ENCODE assay signal across 17 cellular contexts in the genomic region with DNA sequence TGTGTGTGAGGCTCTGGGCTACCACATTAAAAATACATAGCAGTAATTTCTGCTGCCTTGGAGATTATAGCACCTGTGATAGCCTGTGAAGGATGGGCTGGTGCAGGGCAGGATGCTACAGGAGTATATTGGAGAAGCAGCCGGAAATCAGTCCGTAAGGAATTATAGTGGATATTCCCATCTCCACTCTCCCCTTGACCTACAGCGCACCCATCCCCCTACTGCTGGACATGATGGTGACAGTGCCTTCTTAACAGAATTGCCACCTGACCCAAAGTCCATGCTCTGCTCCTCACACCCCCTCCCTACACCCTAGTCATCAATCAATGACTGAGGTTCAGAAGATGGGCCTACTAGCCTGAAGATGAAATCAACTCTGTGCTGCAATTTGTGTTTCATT.
DNase-seq lines count a peak whose midpoint lies in the region; ATAC-seq, FAIRE-seq and TF ChIP-seq lines count a peak whose summit lies in the region.
"Had no signal": no experiment of that assay in that cellular context is flagged by ENCODE, and none has a peak within 500 bp of the region (broad histone marks: within the 10 kb centered on the region; RNA-seq: fewer than 3 reads in every experiment).

No MANE protein-coding gene starts in this region.

- H3K18ac ChIP-seq in H1 (ENCODE audit: extremely low read depth, low read length) = no peak overlapping the region
- no peak overlapping the region for H3K18ac ChIP-seq in mesendoderm (ENCODE audit: low read length)

- H2BK15ac ChIP-seq in H1 (ENCODE audit: low read length) (no peak overlapping the region), mesendoderm (replicated peaks; ENCODE audit: low read depth) (no peak overlapping the region)

- H3K23ac ChIP-seq in H1 (ENCODE audit: insufficient read length) (no peak overlapping the region), mesendoderm (ENCODE audit: low read length) (peak overlapping the region; percentile 60)

- 0 out of 2 replicates have a peak overlapping the region, but pooled peaks have one; percentile 77 for H2BK12ac ChIP-seq in H1 (ENCODE audit: low read depth, low read length)

- no peaks in the 10 kb centered on the region for H3K36me3 Mint-ChIP-seq in WTC11
- H3K36me3 Mint-ChIP-seq in activated naive CD4-positive, alpha-beta T cell treated with anti-CD3 and anti-CD28 coated beads for 36 hours (ENCODE audit: low read depth) = no peaks in the 10 kb centered on the region
- H3K36me3 Mint-ChIP-seq in effector memory CD8-positive, alpha-beta T cell (ENCODE audit: insufficient read depth) = no peaks in the 10 kb centered on the region
- H3K36me3 Mint-ChIP-seq: CD4-positive, alpha-beta memory T cell; IgD-negative memory B cell had no signal

- FAIRE-seq in H1 (lab: Jason Lieb, UNC) = no peak
- FAIRE-seq: A549, GM12878, GM19239 had no signal

- peak overlapping the region; percentile 47 for H2BK120ac ChIP-seq in H1 (replicated peaks; ENCODE audit: low read depth, low read length)
- no peak overlapping the region for H2BK120ac ChIP-seq in mesendoderm (ENCODE audit: low read depth, low read length)

- H3K4ac ChIP-seq in H1 (replicated peaks; ENCODE audit: insufficient read length, low read depth, low read length) = no peak overlapping the region
- H3K4ac ChIP-seq in mesendoderm (ENCODE audit: low read depth, low read length) = no peak overlapping the region

- H3K27me3 Mint-ChIP-seq in WTC11 (ENCODE audit: low read depth) = no peaks in the 10 kb centered on the region
- H3K27me3 Mint-ChIP-seq in activated naive CD4-positive, alpha-beta T cell treated with anti-CD3 and anti-CD28 coated beads for 36 hours (ENCODE audit: low read depth) = peaks cover 2% of the 10 kb centered on the region
- H3K27me3 Mint-ChIP-seq in effector memory CD8-positive, alpha-beta T cell = no peaks in the 10 kb centered on the region
- H3K27me3 Mint-ChIP-seq: CD4-positive, alpha-beta memory T cell; IgD-negative memory B cell had no signal

- no peaks in the 10 kb centered on the region for H3K9me3 ChIP-seq in H1 (ENCODE audit: insufficient read depth in 2 of 2, low read depth in 1 of 2, low read length in 1 of 2)
- H3K9me3 ChIP-seq: A549, BE2C had no signal

- TF ChIP-seq CTCF in WTC11 (IDR thresholded peaks at IDR 0.05) (no peak), H1 (IDR thresholded peaks at IDR 0.05; ENCODE audit: control extremely low read depth in 1 of 3, insufficient read depth in 1 of 3, low read depth in 1 of 3, low read length in 3 of 3) (no peak)

- no peak overlapping the region for H3K56ac ChIP-seq in H1 (replicated peaks; ENCODE audit: insufficient read length, low read depth, low read length)
- no peak overlapping the region for H3K56ac ChIP-seq in mesendoderm (ENCODE audit: low read length)

- H4K8ac ChIP-seq in H1 (ENCODE audit: extremely low read depth, insufficient read depth, low read length) (no peak overlapping the region), mesendoderm (ENCODE audit: low read depth, low read length) (no peak overlapping the region)

- H3K9ac ChIP-seq in H1 (replicated peaks in 1 of 4; ENCODE audit: extremely low read depth in 1 of 4, low read depth in 3 of 4, low read length in 3 of 4) (no peak overlapping the region), mesendoderm (ENCODE audit: low read length) (no peak overlapping the region)

- H2BK5ac ChIP-seq in H1 (ENCODE audit: low read depth, low read length) (peak overlapping the region; percentile 80; the same call in 1 of the 2 replicates), mesendoderm (ENCODE audit: low read length) (no peak overlapping the region)

- H3K79me2 ChIP-seq in H1 (ENCODE audit: control insufficient read depth in 1 of 2, insufficient read depth in 2 of 2, low read length in 2 of 2) (no peaks in the 10 kb centered on the region), mesendoderm (ENCODE audit: control insufficient read depth, insufficient read depth, low read length) (no peaks in the 10 kb centered on the region)

- H3K27me3 ChIP-seq in H1 (replicated peaks in 1 of 4; ENCODE audit: control insufficient read depth in 3 of 4, extremely low read depth in 1 of 4, insufficient read depth in 3 of 4, low read length in 3 of 4) = no peaks in the 10 kb centered on the region
- H3K27me3 ChIP-seq in mesendoderm (ENCODE audit: insufficient read depth, low read length, poor library complexity) = no peaks in the 10 kb centered on the region
- H3K27me3 ChIP-seq: BE2C had no signal

- H3K9me3 Mint-ChIP-seq in WTC11 = peaks cover 5% of the 10 kb centered on the region
- H3K9me3 Mint-ChIP-seq in activated naive CD4-positive, alpha-beta T cell treated with anti-CD3 and anti-CD28 coated beads for 36 hours = no peaks in the 10 kb centered on the region
- peaks cover 0 to 4% of the 10 kb centered on the region in 2 donors for H3K9me3 Mint-ChIP-seq in effector memory CD8-positive, alpha-beta T cell
- H3K9me3 Mint-ChIP-seq: CD4-positive, alpha-beta memory T cell had no signal

- H3K27ac ChIP-seq in H1 (ENCODE audit: low read depth, low read length) (no peak overlapping the region), mesendoderm (ENCODE audit: low read depth, low read length) (no peak overlapping the region)
- H3K27ac ChIP-seq: A549, C4-2B had no signal

- WGBS in H1 (ENCODE audit: extremely low coverage in 1 of 2, insufficient coverage in 1 of 2, insufficient read length in 1 of 2, insufficient replicate concordance in 2 of 2, low coverage in 1 of 2, low lambda C conversion rate in 2 of 2, missing lambda C conversion rate in 1 of 2), 2 experiments = 91% methylated on average over 3 of the region's 3 CpGs; no CpG with 5 or more reads in 1 of the 2 experiments
- no CpG with 5 or more reads among the region's 3 CpGs for WGBS in mesendoderm (ENCODE audit: extremely low coverage, insufficient coverage, low lambda C conversion rate)

- H3K27ac Mint-ChIP-seq in WTC11 = peak overlapping the region; percentile 74
- no peak overlapping the region for H3K27ac Mint-ChIP-seq in activated naive CD4-positive, alpha-beta T cell treated with anti-CD3 and anti-CD28 coated beads for 36 hours
- no peak overlapping the region for H3K27ac Mint-ChIP-seq in effector memory CD8-positive, alpha-beta T cell
- H3K27ac Mint-ChIP-seq: CD4-positive, alpha-beta memory T cell; HFFc6; IgD-negative memory B cell had no signal

- H2AFZ ChIP-seq in H1 (ENCODE audit: low read length) = peak overlapping the region; percentile 41; the same call in 1 of the 2 replicates

- H3K36me3 ChIP-seq in H1 (ENCODE audit: control insufficient read depth in 2 of 4, insufficient read depth in 4 of 4, low read length in 3 of 4) (no peaks in the 10 kb centered on the region), mesendoderm (ENCODE audit: control insufficient read depth, insufficient read depth, low read length) (no peaks in the 10 kb centered on the region)
- H3K36me3 ChIP-seq: BE2C had no signal

- H3K4me1 Mint-ChIP-seq in WTC11 = peaks cover 50% of the 10 kb centered on the region
- no peaks in the 10 kb centered on the region for H3K4me1 Mint-ChIP-seq in activated naive CD4-positive, alpha-beta T cell treated with anti-CD3 and anti-CD28 coated beads for 36 hours (ENCODE audit: low read depth)
- H3K4me1 Mint-ChIP-seq in effector memory CD8-positive, alpha-beta T cell (ENCODE audit: low read depth in 2 of 2) = no peaks in the 10 kb centered on the region
- H3K4me1 Mint-ChIP-seq: CD4-positive, alpha-beta memory T cell; IgD-negative memory B cell had no signal

- H3K14ac ChIP-seq in H1 (ENCODE audit: insufficient read length) = no peak overlapping the region

- H3K4me1 ChIP-seq in H1 (replicated peaks in 1 of 4; ENCODE audit: control insufficient read depth in 3 of 4, insufficient read depth in 4 of 4, low read length in 3 of 4) = peaks cover 0 to 5% (median 2%) of the 10 kb centered on the region in 4 experiments; a peak in 4 of 7 replicates
- peaks cover 6% of the 10 kb centered on the region for H3K4me1 ChIP-seq in mesendoderm (ENCODE audit: control insufficient read depth, low read depth, low read length)
- H3K4me1 ChIP-seq: A549 had no signal

- DNase-seq in WTC11 (ENCODE audit: low spot score) (no peak), H1 (ENCODE audit: low read depth in 1 of 2, low spot score in 2 of 2) (no peak), mesendoderm (no peak), NCI-H1105 treated with DMSO at 0.1 percent for 48 hours (lab: John Stamatoyannopoulos, UW) (no peak)
- DNase-seq in activated naive CD4-positive, alpha-beta T cell treated with anti-CD3 and anti-CD28 coated beads for 36 hours = no peak
- no peak for DNase-seq in effector memory CD8-positive, alpha-beta T cell
- DNase-seq: BE2C; CD4-positive, alpha-beta memory T cell; DMS79; HCEC 1CT; HFFc6 had no signal

- no peak overlapping the region for H3K4me3 Mint-ChIP-seq in WTC11
- no peak overlapping the region for H3K4me3 Mint-ChIP-seq in activated naive CD4-positive, alpha-beta T cell treated with anti-CD3 and anti-CD28 coated beads for 36 hours
- H3K4me3 Mint-ChIP-seq in effector memory CD8-positive, alpha-beta T cell = no peak overlapping the region
- H3K4me3 Mint-ChIP-seq: CD4-positive, alpha-beta memory T cell; HFFc6; IgD-negative memory B cell had no signal

- no peak for TF ChIP-seq POLR2A in H1 (IDR thresholded peaks at IDR 0.05; ENCODE audit: control extremely low read depth in 1 of 2, low read depth in 2 of 2, low read length in 2 of 2)

- peak; percentile 70 for ATAC-seq in WTC11
- no peak for ATAC-seq in HG03135 (IDR thresholded peaks at IDR 0.05; ENCODE audit: unreplicated experiment)
- no peak for ATAC-seq in effector memory CD8-positive, alpha-beta T cell (replicated peaks)
- ATAC-seq: A549, GM12878 had no signal

- H2BK20ac ChIP-seq in H1 (ENCODE audit: low read length) = peak overlapping the region; percentile 87; the same call in 1 of the 2 replicates

- intact Hi-C loops in activated naive CD4-positive, alpha-beta T cell treated with anti-CD3 and anti-CD28 coated beads for 36 hours (cut with micrococcal nuclease) = no loop called here

- H3K79me1 ChIP-seq in H1 (ENCODE audit: low read depth, low read length) (no peaks in the 10 kb centered on the region), mesendoderm (ENCODE audit: low read length) (no peaks in the 10 kb centered on the region)

- H3K4me2 ChIP-seq in H1 (ENCODE audit: insufficient read depth in 1 of 2, low read depth in 2 of 2, low read length in 2 of 2) (no peak overlapping the region), mesendoderm (ENCODE audit: low read length) (no peak overlapping the region)
- H3K4me2 ChIP-seq: A549 had no signal

- POLR2A ChIA-PET in WTC11 (lab: Charles Lee) (no interaction called here), H1 (lab: Charles Lee; ENCODE audit: partially characterized antibody) (interaction anchor here (0.6 kb wide), 1 partner anchor 41 kb away, joined by 3 read pairs; no protein-coding TSS in a partner anchor)

- TF ChIP-seq EP300 in H1 (IDR thresholded peaks at IDR 0.05; ENCODE audit: borderline replicate concordance in 1 of 2, low read depth in 2 of 2, low read length in 2 of 2) = no peak

- CTCF ChIA-PET in WTC11 (lab: Charles Lee) = no interaction called here
- CTCF ChIA-PET in H1 (lab: Charles Lee; ENCODE audit: partially characterized antibody) = interaction anchor here (1.0 kb wide), 1 partner anchor 12 kb away, joined by 3 read pairs; no protein-coding TSS in a partner anchor
- CTCF ChIA-PET in activated naive CD4-positive, alpha-beta T cell treated with anti-CD3 and anti-CD28 coated beads for 36 hours (lab: Charles Lee) = no interaction called here

- no peak for TF ChIP-seq RAD21 in H1 (IDR thresholded peaks at IDR 0.05 in 1 of 2, conservative IDR thresholded peaks at IDR 0.05 in 1 of 2; ENCODE audit: low read depth in 2 of 2, low read length in 2 of 2)

- H3K4me3 ChIP-seq in H1 (ENCODE audit: extremely low read depth in 1 of 4, insufficient read depth in 2 of 4, low read depth in 3 of 4, low read length in 4 of 4) (no peak overlapping the region), mesendoderm (ENCODE audit: low read length) (no peak overlapping the region)
- H3K4me3 ChIP-seq: A549, GM12878 had no signal

- peak overlapping the region; percentile 6; the same call in 1 of the 2 replicates for H2AK5ac ChIP-seq in H1 (ENCODE audit: low read depth, low read length)
- no peak overlapping the region for H2AK5ac ChIP-seq in mesendoderm (ENCODE audit: low read length)

- peak overlapping the region; percentile 57 for H4K91ac ChIP-seq in H1 (replicated peaks; ENCODE audit: insufficient read length, low read length)

- no peak overlapping the region for H4K5ac ChIP-seq in H1 (ENCODE audit: insufficient read length, low read depth, low read length)
- H4K5ac ChIP-seq in mesendoderm (ENCODE audit: low read length) = no peak overlapping the region

- H3K23me2 ChIP-seq in H1 (ENCODE audit: low read depth, low read length) = no peaks in the 10 kb centered on the region

- H4K20me1 ChIP-seq in H1 (replicated peaks in 1 of 2; ENCODE audit: control insufficient read depth in 1 of 2, insufficient read depth in 2 of 2, low read length in 2 of 2) = no peaks in the 10 kb centered on the region
